ENCODE assay signal across 17 cellular contexts in the genomic region with DNA sequence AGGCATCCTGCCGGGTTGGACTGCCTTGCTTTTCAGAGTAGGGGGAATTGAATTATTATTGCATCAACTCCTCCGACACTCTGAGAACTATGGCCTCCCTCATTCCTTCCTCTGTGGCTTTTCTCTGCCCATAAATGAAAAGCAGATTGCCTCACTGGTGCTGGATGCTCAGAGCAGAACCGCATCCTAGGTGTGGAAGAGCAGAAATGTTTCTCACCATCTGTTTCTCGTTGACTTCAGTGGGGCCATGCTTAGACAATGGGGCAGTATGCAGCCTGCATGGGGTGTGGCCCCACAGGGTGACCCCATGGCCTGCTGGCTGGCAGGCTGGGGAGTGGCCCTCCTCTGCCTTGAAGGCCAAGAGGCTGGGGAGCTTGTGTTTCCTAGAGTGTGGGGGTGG. TPM values are rescaled to one million over a fixed set of nuclear protein-coding genes. Genes with fewer than 3 reads are reported as not detected.
DNase-seq lines count a peak whose midpoint lies in the region; ATAC-seq and TF ChIP-seq lines count a peak whose summit lies in the region.
"Had no signal": no experiment of that assay in that cellular context is flagged by ENCODE, and none has a peak within 500 bp of the region (broad histone marks: within the 10 kb centered on the region; RNA-seq: fewer than 3 reads in every experiment).

No MANE protein-coding gene starts in this region.

- ATAC-seq in HG03439 (IDR thresholded peaks at IDR 0.05; ENCODE audit: unreplicated experiment): no peak
- ATAC-seq: activated CD8-positive, alpha-beta memory T cell treated with anti-CD3 and anti-CD28 coated beads, Interleukin-2, amount 10 ng/mL, durations not matched to agents 7 days and 5 days had no signal

- POLR2A ChIA-PET in RWPE1 (lab: Yijun Ruan, JAX; ENCODE audit: low non-redundant PET): no interaction called here

- peak; percentile 36 for DNase-seq in EL
- DNase-seq in RWPE1 (ENCODE audit: low spot score): no peak
- peak; percentile 81 to 83 for DNase-seq in fibroblast of lung (ENCODE audit: low read depth in 2 of 2)
- no peak for DNase-seq in osteoblast (ENCODE audit: insufficient read length, low spot score, missing footprints)
- no peak for DNase-seq in suprapubic skin (ENCODE audit: low spot score in 2 of 2)
- no peak for DNase-seq in GM10266 (ENCODE audit: extremely low spot score)
- no peak for DNase-seq in germinal center (ENCODE audit: low spot score)
- DNase-seq: activated CD8-positive, alpha-beta memory T cell treated with anti-CD3 and anti-CD28 coated beads, Interleukin-2, amount 10 ng/mL, durations not matched to agents 7 days and 5 days; dorsolateral prefrontal cortex; naive B cell; sigmoid colon; T1000 had no signal

- H3K9me3 ChIP-seq in fibroblast of lung (ENCODE audit: control insufficient read depth, insufficient read depth, low read depth, low read length): no peaks in the 10 kb centered on the region
- H3K9me3 ChIP-seq in osteoblast (ENCODE audit: low read depth, low read length): no peaks in the 10 kb centered on the region
- no peaks in the 10 kb centered on the region for H3K9me3 ChIP-seq in suprapubic skin
- H3K9me3 ChIP-seq: sigmoid colon had no signal

- H3K27me3 ChIP-seq in fibroblast of lung (ENCODE audit: control insufficient read depth, insufficient read depth, low read length) (no peaks in the 10 kb centered on the region), osteoblast (ENCODE audit: insufficient read depth, low read length) (no peaks in the 10 kb centered on the region), suprapubic skin (no peaks in the 10 kb centered on the region)
- H3K27me3 ChIP-seq: sigmoid colon had no signal

- H3K4me2 ChIP-seq in fibroblast of lung (ENCODE audit: extremely low read depth, insufficient read depth, low read length) (peak overlapping the region; percentile 37), osteoblast (ENCODE audit: insufficient read depth, low read length) (no peak overlapping the region)
- H3K4me2 ChIP-seq: KMS-11 had no signal

- no peak overlapping the region for H3K9ac ChIP-seq in fibroblast of lung (ENCODE audit: insufficient read depth, low read length)
- H3K9ac ChIP-seq: KMS-11 had no signal

- H3K4me1 ChIP-seq in fibroblast of lung (ENCODE audit: control insufficient read depth, extremely low read depth, insufficient read depth, low read length) (peaks cover 25% of the 10 kb centered on the region), osteoblast (ENCODE audit: insufficient read depth, low read length) (peaks cover 47% of the 10 kb centered on the region), suprapubic skin (peaks cover 6% of the 10 kb centered on the region)

- TF ChIP-seq EP300 in suprapubic skin (IDR thresholded peaks at IDR 0.05): no peak

- CTCF ChIA-PET in RWPE1 (lab: Yijun Ruan, JAX): interaction anchor here (1.2 kb wide), 1 partner anchor 10 kb away, joined by 3 read pairs; no protein-coding TSS in a partner anchor

- H3K79me2 ChIP-seq in fibroblast of lung (ENCODE audit: control insufficient read depth, insufficient read depth, low read length) (no peaks in the 10 kb centered on the region), osteoblast (ENCODE audit: insufficient read depth, low read length) (no peaks in the 10 kb centered on the region)

- TF ChIP-seq POLR2A in suprapubic skin (IDR thresholded peaks at IDR 0.05): no peak

- H3K27ac ChIP-seq in RWPE1 (peak overlapping the region; percentile 3; the same call in 1 of the 2 replicates), fibroblast of lung (ENCODE audit: insufficient read depth, low read length) (peak overlapping the region; percentile 6), osteoblast (ENCODE audit: low read depth, low read length) (peak overlapping the region; percentile 14), suprapubic skin (no peak overlapping the region)
- H3K27ac ChIP-seq: dorsolateral prefrontal cortex, KMS-11 had no signal

- H4K20me1 ChIP-seq in fibroblast of lung (ENCODE audit: control insufficient read depth, extremely low read depth, insufficient read depth, low read length) (no peaks in the 10 kb centered on the region), osteoblast (ENCODE audit: insufficient read depth, low read length) (no peaks in the 10 kb centered on the region)

- H2AFZ ChIP-seq in fibroblast of lung (ENCODE audit: low read length) (no peak overlapping the region), osteoblast (ENCODE audit: low read length) (peak overlapping the region; percentile 45)

- TF ChIP-seq CTCF in RWPE1 (conservative IDR thresholded peaks at IDR 0.05; ENCODE audit: low read depth): no peak
- no peak for TF ChIP-seq CTCF in fibroblast of lung (conservative IDR thresholded peaks at IDR 0.05 in 1 of 2, IDR thresholded peaks at IDR 0.05 in 1 of 2; ENCODE audit: low read depth in 1 of 2, low read length in 2 of 2)
- TF ChIP-seq CTCF in osteoblast (IDR thresholded peaks at IDR 0.05; ENCODE audit: extremely low read depth, low read depth, low read length): no peak
- TF ChIP-seq CTCF in suprapubic skin (IDR thresholded peaks at IDR 0.05): no peak
- no peak for TF ChIP-seq CTCF in GM10266 (IDR thresholded peaks at IDR 0.05; ENCODE audit: control insufficient read depth, insufficient read depth, low read depth, missing control alignments)

- 57% methylated on average over 3 of the region's 4 CpGs for WGBS in suprapubic skin

- H3K36me3 ChIP-seq in fibroblast of lung (ENCODE audit: control insufficient read depth, insufficient read depth, low read length) (no peaks in the 10 kb centered on the region), osteoblast (ENCODE audit: insufficient read depth, low read length) (no peaks in the 10 kb centered on the region), suprapubic skin (no peaks in the 10 kb centered on the region)
- H3K36me3 ChIP-seq: sigmoid colon had no signal

- H3K4me3 ChIP-seq in fibroblast of lung (replicated peaks in 1 of 4; ENCODE audit: control extremely low read depth in 1 of 4, insufficient read depth in 1 of 4, low read depth in 3 of 4, low read length in 4 of 4) (no peak overlapping the region), osteoblast (ENCODE audit: insufficient read depth, low read length) (no peak overlapping the region), suprapubic skin (no peak overlapping the region)
- H3K4me3 ChIP-seq: dorsolateral prefrontal cortex, sigmoid colon had no signal

RNA-seq across cellular contexts. Expression of gene TGFBI, which starts 27.3 kb away (rescaled TPM):
- 270 and 398 TPM in 2 replicates for total RNA-seq in fibroblast of lung
- polyA plus RNA-seq in fibroblast of lung: 525 and 889 TPM in 2 replicates
- 631 and 968 TPM in 2 replicates for polyA plus RNA-seq in fibroblast of lung (2012)
- 379 and 787 TPM in 2 replicates for polyA minus RNA-seq in fibroblast of lung (ENCODE audit: low replicate concordance)
- total RNA-seq in osteoblast: 1,700 and 2,120 TPM in 2 replicates
- total RNA-seq in suprapubic skin: 100 to 1,000 TPM; 300 to 719 (median 389) TPM

RNA-seq across cellular contexts. Expression of gene LECT2, which starts 46.7 kb away (rescaled TPM):
- not detected in 2 replicates for total RNA-seq in fibroblast of lung
- not detected in 2 replicates for polyA plus RNA-seq in fibroblast of lung
- polyA plus RNA-seq in fibroblast of lung (2012): not detected in 2 replicates
- polyA minus RNA-seq in fibroblast of lung (ENCODE audit: low replicate concordance): not detected in 2 replicates
- not detected in 2 replicates for total RNA-seq in osteoblast
- not detected for total RNA-seq in suprapubic skin
- total RNA-seq: activated CD8-positive, alpha-beta memory T cell treated with anti-CD3 and anti-CD28 coated beads, Interleukin-2, amount 10 ng/mL, durations not matched to agents 7 days and 5 days; dorsolateral prefrontal cortex; glomerular endothelial cell; sigmoid colon; subcutaneous adipose tissue had no signal
- polyA plus RNA-seq: adipose tissue, sigmoid colon had no signal

Comparison
In these comparisons a context has a peak if more than half of its experiments do, and no peak if none do; other contexts are left out.
1. DNase-seq: peak in EL (single experiment) and fibroblast of lung (2 of 2); none in RWPE1 (single experiment), osteoblast (single experiment), suprapubic skin (0 of 2), GM10266 (single experiment) and germinal center (single experiment).